In the genomic region with DNA sequence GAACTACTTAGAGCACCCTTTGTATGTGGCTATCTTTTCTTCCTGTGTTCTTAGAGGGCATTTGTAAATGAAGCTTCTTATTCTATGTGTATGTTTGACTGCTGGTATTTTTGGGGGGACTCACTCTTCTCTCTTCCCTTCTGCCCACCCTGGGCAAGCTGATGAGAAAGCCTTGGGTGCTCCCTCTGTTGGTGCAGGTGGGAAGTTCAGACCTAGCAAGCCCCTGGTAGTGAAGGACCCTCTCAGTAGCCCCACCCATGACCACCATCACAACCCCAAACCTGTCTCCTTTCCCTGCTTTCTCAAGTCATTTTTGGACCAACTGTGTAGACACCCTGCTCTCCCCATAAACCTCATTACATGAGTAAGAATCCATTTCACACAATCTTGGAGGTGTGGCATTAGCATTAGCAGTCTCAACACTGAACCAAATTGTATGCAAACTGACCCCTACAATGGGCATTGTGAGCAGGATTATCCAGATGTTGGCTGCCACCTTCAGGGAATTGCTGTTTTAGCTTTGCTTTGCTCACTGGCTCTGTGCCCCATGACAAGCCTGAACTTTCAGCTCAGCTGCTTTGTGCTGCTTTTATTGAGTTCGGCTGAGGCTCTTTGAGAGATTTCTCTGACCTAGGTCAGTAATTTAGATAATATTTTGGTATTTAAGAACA, we compare ENCODE assay signal across 14 cellular contexts. TPM values are rescaled to one million over a fixed set of nuclear protein-coding genes. Genes with fewer than 3 reads are reported as not detected.
DNase-seq lines count a peak whose midpoint lies in the region; ATAC-seq and TF ChIP-seq lines count a peak whose summit lies in the region.
"Had no signal": no experiment of that assay in that cellular context is flagged by ENCODE, and none has a peak within 500 bp of the region (broad histone marks: within the 10 kb centered on the region; RNA-seq: fewer than 3 reads in every experiment).

No MANE protein-coding gene starts in this region.

- no peak for DNase-seq in activated CD8-positive, alpha-beta T cell treated with anti-CD3 and anti-CD28 coated beads for 36 hours
- DNase-seq in activated CD8-positive, alpha-beta T cell treated with anti-CD3 and anti-CD28 coated beads, Interleukin-2, amount 10 ng/mL, durations not matched to agents 7 days and 5 days, result no peak
- DNase-seq in endodermal cell (peak; percentile 83), type B pancreatic cell (ENCODE audit: extremely low spot score, unreplicated experiment) (no peak), posterior vena cava (ENCODE audit: low spot score) (no peak), HUDEP-2 (lab: John Stamatoyannopoulos, UW; ENCODE audit: unreplicated experiment in 76 of 76) (no peak), NCI-H2107 (lab: John Stamatoyannopoulos, UW) (no peak)
- DNase-seq: activated CD8-positive, alpha-beta memory T cell treated with anti-CD3 and anti-CD28 coated beads, Interleukin-2, amount 50 U/mL, for 48 hours; NCI-H2171 had no signal

- no peaks in the 10 kb centered on the region for H4K20me1 ChIP-seq in KMS-11 (ENCODE audit: insufficient read depth)

- no peak overlapping the region for H2AFZ ChIP-seq in KMS-11 (ENCODE audit: low read depth)

- H3K36me3 ChIP-seq in KMS-11 (ENCODE audit: insufficient read depth) (no peaks in the 10 kb centered on the region), endodermal cell (ENCODE audit: control insufficient read depth, insufficient read depth, low read length) (no peaks in the 10 kb centered on the region)

- H3K79me2 ChIP-seq in KMS-11 (ENCODE audit: insufficient read depth, low read depth), result no peaks in the 10 kb centered on the region

- H3K4me1 Mint-ChIP-seq in activated CD8-positive, alpha-beta T cell treated with anti-CD3 and anti-CD28 coated beads for 36 hours (ENCODE audit: low read depth), result no peaks in the 10 kb centered on the region
- no peaks in the 10 kb centered on the region for H3K4me1 Mint-ChIP-seq in activated CD8-positive, alpha-beta T cell treated with anti-CD3 and anti-CD28 coated beads, Interleukin-2, amount 10 ng/mL, durations not matched to agents 7 days and 5 days (ENCODE audit: low read depth)
- peaks cover 26% of the 10 kb centered on the region for H3K4me1 Mint-ChIP-seq in endodermal cell
- H3K4me1 Mint-ChIP-seq in type B pancreatic cell (ENCODE audit: unreplicated experiment), result no peaks in the 10 kb centered on the region
- H3K4me1 Mint-ChIP-seq: central memory CD8-positive, alpha-beta T cell; stimulated activated effector memory CD8-positive, alpha-beta T cell treated with anti-CD3 and anti-CD28 coated beads, Interleukin-12 subunit alpha, Interleukin-12 subunit beta, amount 100 ng/mL, for 72 hours had no signal

- CTCF ChIA-PET in activated CD8-positive, alpha-beta T cell treated with anti-CD3 and anti-CD28 coated beads for 36 hours (lab: Charles Lee), result no interaction called here
- CTCF ChIA-PET in activated CD8-positive, alpha-beta T cell treated with anti-CD3 and anti-CD28 coated beads, Interleukin-2, amount 10 ng/mL, durations not matched to agents 7 days and 5 days (lab: Charles Lee), result interaction anchor here (0.9 kb wide), 1 partner anchor 181 kb away, joined by 3 read pairs; no protein-coding TSS in a partner anchor

- TF ChIP-seq CTCF in activated CD8-positive, alpha-beta T cell treated with anti-CD3 and anti-CD28 coated beads for 36 hours (IDR thresholded peaks at IDR 0.05), result peak; percentile 14
- TF ChIP-seq CTCF in KMS-11 (conservative IDR thresholded peaks at IDR 0.05; ENCODE audit: low read depth, low read length) (peak; percentile 41), endodermal cell (conservative IDR thresholded peaks at IDR 0.05) (peak; percentile 74), type B pancreatic cell (conservative IDR thresholded peaks at IDR 0.05) (peak; percentile 33)

- H3K9ac ChIP-seq in KMS-11 (no peak overlapping the region), endodermal cell (ENCODE audit: extremely low read depth, low read length, poor library complexity, severe bottlenecking) (no peak overlapping the region)

- H3K27ac Mint-ChIP-seq in activated CD8-positive, alpha-beta T cell treated with anti-CD3 and anti-CD28 coated beads for 36 hours, result no peak overlapping the region
- H3K27ac Mint-ChIP-seq in activated CD8-positive, alpha-beta T cell treated with anti-CD3 and anti-CD28 coated beads, Interleukin-2, amount 10 ng/mL, durations not matched to agents 7 days and 5 days, result no peak overlapping the region
- H3K27ac Mint-ChIP-seq in endodermal cell (no peak overlapping the region), type B pancreatic cell (no peak overlapping the region)
- H3K27ac Mint-ChIP-seq: stimulated activated effector memory CD8-positive, alpha-beta T cell treated with anti-CD3 and anti-CD28 coated beads, Interleukin-12 subunit alpha, Interleukin-12 subunit beta, amount 100 ng/mL, for 72 hours; T-helper 1 cell treated with Interleukin-12 subunit alpha and Interleukin-12 subunit beta and Interleukin-4 antibody, amounts not matched to agents 30 μg/mL and 1 μg/mL, for 36 hours had no signal

- H3K9me3 Mint-ChIP-seq in activated CD8-positive, alpha-beta T cell treated with anti-CD3 and anti-CD28 coated beads for 36 hours, result no peaks in the 10 kb centered on the region
- no peaks in the 10 kb centered on the region for H3K9me3 Mint-ChIP-seq in activated CD8-positive, alpha-beta T cell treated with anti-CD3 and anti-CD28 coated beads, Interleukin-2, amount 10 ng/mL, durations not matched to agents 7 days and 5 days (ENCODE audit: insufficient read depth)
- H3K9me3 Mint-ChIP-seq in endodermal cell (no peaks in the 10 kb centered on the region), type B pancreatic cell (no peaks in the 10 kb centered on the region)
- H3K9me3 Mint-ChIP-seq: central memory CD8-positive, alpha-beta T cell; stimulated activated effector memory CD8-positive, alpha-beta T cell treated with anti-CD3 and anti-CD28 coated beads, Interleukin-12 subunit alpha, Interleukin-12 subunit beta, amount 100 ng/mL, for 72 hours; T-helper 1 cell treated with Interleukin-12 subunit alpha and Interleukin-12 subunit beta and Interleukin-4 antibody, amounts not matched to agents 30 μg/mL and 1 μg/mL, for 36 hours had no signal

- H3K4me1 ChIP-seq in KMS-11 (ENCODE audit: low read depth, poor library complexity, severe bottlenecking) (no peaks in the 10 kb centered on the region), endodermal cell (ENCODE audit: control insufficient read depth, insufficient read depth, low read length) (no peaks in the 10 kb centered on the region)

- H3K4me3 ChIP-seq in KMS-11 (IDR thresholded peaks at IDR 0.05; ENCODE audit: insufficient read depth, low read depth, low read length) (no peak overlapping the region), endodermal cell (ENCODE audit: low read length) (no peak overlapping the region)

- no peak overlapping the region for H3K27ac ChIP-seq in KMS-11
- no peak overlapping the region for H3K27ac ChIP-seq in endodermal cell (ENCODE audit: low read depth, low read length)
- H3K27ac ChIP-seq: HL-60 had no signal

- H3K27me3 Mint-ChIP-seq in activated CD8-positive, alpha-beta T cell treated with anti-CD3 and anti-CD28 coated beads for 36 hours, result peaks cover 14% of the 10 kb centered on the region
- peaks cover 8% of the 10 kb centered on the region for H3K27me3 Mint-ChIP-seq in activated CD8-positive, alpha-beta T cell treated with anti-CD3 and anti-CD28 coated beads, Interleukin-2, amount 10 ng/mL, durations not matched to agents 7 days and 5 days (ENCODE audit: low read depth)
- H3K27me3 Mint-ChIP-seq in endodermal cell (ENCODE audit: insufficient read depth) (peaks cover 3% of the 10 kb centered on the region), type B pancreatic cell (peaks cover 25% of the 10 kb centered on the region)

- 88% methylated on average over 1 of the region's 1 CpG; no CpG with 5 or more reads in 1 of the 2 experiments for WGBS in endodermal cell (ENCODE audit: insufficient coverage in 1 of 2, insufficient read length in 1 of 2), 2 experiments

- intact Hi-C loops in activated CD8-positive, alpha-beta T cell treated with anti-CD3 and anti-CD28 coated beads for 36 hours (cut with micrococcal nuclease), result no loop called here
- intact Hi-C loops in posterior vena cava (cut with DNase I), result no loop called here

- no peaks in the 10 kb centered on the region for H3K9me3 ChIP-seq in endodermal cell (ENCODE audit: control insufficient read depth, low read length)

- no peaks in the 10 kb centered on the region for H3K36me3 Mint-ChIP-seq in activated CD8-positive, alpha-beta T cell treated with anti-CD3 and anti-CD28 coated beads for 36 hours (ENCODE audit: low read depth)
- H3K36me3 Mint-ChIP-seq in activated CD8-positive, alpha-beta T cell treated with anti-CD3 and anti-CD28 coated beads, Interleukin-2, amount 10 ng/mL, durations not matched to agents 7 days and 5 days (ENCODE audit: low read depth), result no peaks in the 10 kb centered on the region
- H3K36me3 Mint-ChIP-seq in endodermal cell (ENCODE audit: low read depth) (no peaks in the 10 kb centered on the region), type B pancreatic cell (no peaks in the 10 kb centered on the region)
- H3K36me3 Mint-ChIP-seq: stimulated activated effector memory CD8-positive, alpha-beta T cell treated with anti-CD3 and anti-CD28 coated beads, Interleukin-12 subunit alpha, Interleukin-12 subunit beta, amount 100 ng/mL, for 72 hours had no signal

- no peak for ATAC-seq in activated CD8-positive, alpha-beta T cell treated with anti-CD3 and anti-CD28 coated beads for 36 hours
- no peak for ATAC-seq in activated CD8-positive, alpha-beta T cell treated with anti-CD3 and anti-CD28 coated beads, Interleukin-2, amount 10 ng/mL, durations not matched to agents 7 days and 5 days
- ATAC-seq: stimulated activated effector memory CD8-positive, alpha-beta T cell treated with anti-CD3 and anti-CD28 coated beads, Interleukin-12 subunit alpha, Interleukin-12 subunit beta, amount 100 ng/mL, for 72 hours had no signal

- POLR2A ChIA-PET in activated CD8-positive, alpha-beta T cell treated with anti-CD3 and anti-CD28 coated beads for 36 hours (lab: Charles Lee), result no interaction called here
- POLR2A ChIA-PET in activated CD8-positive, alpha-beta T cell treated with anti-CD3 and anti-CD28 coated beads, Interleukin-2, amount 10 ng/mL, durations not matched to agents 7 days and 5 days (lab: Charles Lee), result no interaction called here

- no peak overlapping the region for H3K4me3 Mint-ChIP-seq in activated CD8-positive, alpha-beta T cell treated with anti-CD3 and anti-CD28 coated beads for 36 hours
- no peak overlapping the region for H3K4me3 Mint-ChIP-seq in activated CD8-positive, alpha-beta T cell treated with anti-CD3 and anti-CD28 coated beads, Interleukin-2, amount 10 ng/mL, durations not matched to agents 7 days and 5 days
- H3K4me3 Mint-ChIP-seq in endodermal cell (no peak overlapping the region), type B pancreatic cell (no peak overlapping the region)
- H3K4me3 Mint-ChIP-seq: central memory CD8-positive, alpha-beta T cell; stimulated activated effector memory CD8-positive, alpha-beta T cell treated with anti-CD3 and anti-CD28 coated beads, Interleukin-12 subunit alpha, Interleukin-12 subunit beta, amount 100 ng/mL, for 72 hours; T-helper 1 cell treated with Interleukin-12 subunit alpha and Interleukin-12 subunit beta and Interleukin-4 antibody, amounts not matched to agents 30 μg/mL and 1 μg/mL, for 36 hours had no signal

- H3K27me3 ChIP-seq in KMS-11 (ENCODE audit: insufficient read depth, low read depth), result no peaks in the 10 kb centered on the region
- H3K27me3 ChIP-seq in endodermal cell (ENCODE audit: control insufficient read depth, insufficient read depth, low read length, poor library complexity, severe bottlenecking), result no peaks in the 10 kb centered on the region

- H3K4me2 ChIP-seq in KMS-11, result no peak overlapping the region

RNA-seq across cellular contexts. Expression of a gene that starts 27.9 kb away (rescaled TPM):
- total RNA-seq in activated CD8-positive, alpha-beta T cell treated with anti-CD3 and anti-CD28 coated beads for 36 hours, result 1 to 10 TPM; 1.1 to 1.2 TPM
- total RNA-seq in activated CD8-positive, alpha-beta T cell treated with anti-CD3 and anti-CD28 coated beads, Interleukin-2, amount 10 ng/mL, durations not matched to agents 7 days and 5 days, result 1 to 10 TPM; 1.0 to 1.8 TPM
- total RNA-seq in endodermal cell (1 to 10 TPM; 2.7 to 3.8 TPM), type B pancreatic cell (ENCODE audit: low replicate concordance) (2.1 and 2.6 TPM in 2 replicates), posterior vena cava (1 to 10 TPM in 1 of 2 donors, under 1 TPM in 1; 0.90 to 1.9 TPM)
- polyA plus RNA-seq in endodermal cell (2013, experiment 1 of 2), result 0.85 TPM
- 0.75 TPM for polyA plus RNA-seq in endodermal cell (2013, experiment 2 of 2)

Comparison
In these comparisons a context has a peak if more than half of its experiments do, and no peak if none do; other contexts are left out.
1. CTCF ChIP-seq: peak in every context shown above with its lines; median percentile 74 in endodermal cell; 41 in KMS-11; 33 in type B pancreatic cell; 14 in activated CD8-positive, alpha-beta T cell treated with anti-CD3 and anti-CD28 coated beads for 36 hours.